In the genomic region with DNA sequence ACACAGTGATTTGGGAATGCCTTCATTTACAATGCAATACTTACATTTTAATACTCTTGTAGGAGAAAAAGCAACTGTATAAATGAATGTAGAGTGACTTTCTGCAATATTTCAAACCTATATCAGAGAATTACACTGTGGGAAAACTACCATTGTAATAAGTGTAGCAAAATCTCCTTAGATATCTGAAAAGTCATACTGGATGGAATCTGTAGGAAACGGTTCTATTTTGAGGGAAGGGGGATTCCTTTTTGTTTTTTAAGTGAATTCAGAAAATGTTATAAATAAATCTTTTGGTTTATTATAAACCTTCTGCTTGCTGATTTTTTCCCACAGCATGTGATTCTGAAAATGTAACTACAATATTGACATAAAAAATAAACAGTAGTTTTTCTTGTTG, we compare ENCODE assay signal across 11 cellular contexts. TPM values are rescaled to one million over a fixed set of nuclear protein-coding genes. Genes with fewer than 3 reads are reported as not detected.
DNase-seq lines count a peak whose midpoint lies in the region; TF ChIP-seq lines count a peak whose summit lies in the region.
"Had no signal": no experiment of that assay in that cellular context is flagged by ENCODE, and none has a peak within 500 bp of the region (broad histone marks: within the 10 kb centered on the region; RNA-seq: fewer than 3 reads in every experiment).

No MANE protein-coding gene starts in this region.

- 92% methylated on average over 1 of the region's 1 CpG for WGBS in suprapubic skin
- 93 to 98% (median 96%) methylated on average over 1 of the region's 1 CpG for WGBS in ovary, 3 donors

- TF ChIP-seq EP300 in suprapubic skin (IDR thresholded peaks at IDR 0.05) = no peak
- no peak for TF ChIP-seq EP300 in ovary (IDR thresholded peaks at IDR 0.05)

- H3K36me3 ChIP-seq in CD8-positive, alpha-beta memory T cell (ENCODE audit: insufficient read depth, low read length) = peaks cover 44% of the 10 kb centered on the region
- peaks cover 28 to 87% of the 10 kb centered on the region in 2 donors for H3K36me3 ChIP-seq in muscle layer of duodenum (ENCODE audit: control insufficient read depth in 1 of 2, insufficient read depth in 2 of 2, low read length in 2 of 2)
- peaks cover 53% of the 10 kb centered on the region for H3K36me3 ChIP-seq in suprapubic skin
- H3K36me3 ChIP-seq in ovary = peaks cover 12% of the 10 kb centered on the region

- H3K4me3 Mint-ChIP-seq in CD8-positive, alpha-beta memory T cell = no peak overlapping the region
- H3K4me3 Mint-ChIP-seq: CD4-positive, CD25-positive, alpha-beta regulatory T cell had no signal

- H3K27ac ChIP-seq in CD8-positive, alpha-beta memory T cell (ENCODE audit: low read depth, low read length) = no peak overlapping the region
- H3K27ac ChIP-seq in coronary artery (no peak overlapping the region), muscle layer of duodenum (ENCODE audit: low read length) (no peak overlapping the region), suprapubic skin (no peak overlapping the region), ovary (no peak overlapping the region)

- H3K4me1 Mint-ChIP-seq in CD8-positive, alpha-beta memory T cell = no peaks in the 10 kb centered on the region
- H3K4me1 Mint-ChIP-seq: CD4-positive, CD25-positive, alpha-beta regulatory T cell had no signal

- peaks cover 58 to 98% (median 97%) of the 10 kb centered on the region in 5 donors for H3K9me3 Mint-ChIP-seq in CD8-positive, alpha-beta memory T cell

- peak overlapping the region; percentile 18 for H3K4me3 ChIP-seq in CD8-positive, alpha-beta memory T cell (ENCODE audit: low read length)
- H3K4me3 ChIP-seq in coronary artery (peak overlapping the region; percentile 32), muscle layer of duodenum (ENCODE audit: low read depth in 1 of 2, low read length in 2 of 2) (peak overlapping the region; percentile 17 to 63), suprapubic skin (no peak overlapping the region), ovary (no peak overlapping the region)
- H3K4me3 ChIP-seq: GM12878, HAP-1 had no signal

- H3K4me1 ChIP-seq in CD8-positive, alpha-beta memory T cell (ENCODE audit: insufficient read depth, low read length) = no peaks in the 10 kb centered on the region
- H3K4me1 ChIP-seq in muscle layer of duodenum (ENCODE audit: control insufficient read depth in 1 of 2, insufficient read depth in 2 of 2, low read length in 2 of 2) = no peaks in the 10 kb centered on the region
- no peaks in the 10 kb centered on the region for H3K4me1 ChIP-seq in suprapubic skin
- no peaks in the 10 kb centered on the region for H3K4me1 ChIP-seq in ovary (ENCODE audit: insufficient read depth)
- H3K4me1 ChIP-seq: HAP-1 had no signal

- TF ChIP-seq POLR2A in suprapubic skin (IDR thresholded peaks at IDR 0.05) (no peak), ovary (IDR thresholded peaks at IDR 0.05) (no peak)

- no peaks in the 10 kb centered on the region for H3K27me3 ChIP-seq in CD8-positive, alpha-beta memory T cell (ENCODE audit: insufficient read depth, low read length, poor library complexity, severe bottlenecking)
- H3K27me3 ChIP-seq in muscle layer of duodenum (ENCODE audit: low read depth, low read length) (no peaks in the 10 kb centered on the region), suprapubic skin (no peaks in the 10 kb centered on the region), ovary (no peaks in the 10 kb centered on the region)

- H3K27ac Mint-ChIP-seq in CD8-positive, alpha-beta memory T cell = no peak overlapping the region
- H3K27ac Mint-ChIP-seq: CD4-positive, CD25-positive, alpha-beta regulatory T cell had no signal

- H3K27me3 Mint-ChIP-seq in CD8-positive, alpha-beta memory T cell = peaks cover 0 to 1% of the 10 kb centered on the region in 2 donors
- H3K27me3 Mint-ChIP-seq: CD4-positive, CD25-positive, alpha-beta regulatory T cell had no signal

- no peak for DNase-seq in CD8-positive, alpha-beta memory T cell
- DNase-seq in coronary artery (ENCODE audit: low spot score) = no peak
- no peak for DNase-seq in HK-2 (ENCODE audit: unreplicated experiment)
- DNase-seq in head of caudate nucleus = no peak
- DNase-seq in suprapubic skin (ENCODE audit: low spot score in 2 of 2) = no peak
- no peak for DNase-seq in ovary
- DNase-seq: CD4-positive, CD25-positive, alpha-beta regulatory T cell; DMS79 had no signal

- TF ChIP-seq CTCF in coronary artery (IDR thresholded peaks at IDR 0.05) = no peak
- TF ChIP-seq CTCF in suprapubic skin (IDR thresholded peaks at IDR 0.05) = no peak
- no peak for TF ChIP-seq CTCF in ovary (IDR thresholded peaks at IDR 0.05)

- CTCF ChIA-PET in CD8-positive, alpha-beta memory T cell (lab: Charles Lee) = no interaction called here

- peaks cover 85% of the 10 kb centered on the region for H3K9me3 ChIP-seq in CD8-positive, alpha-beta memory T cell (ENCODE audit: low read length)
- H3K9me3 ChIP-seq in muscle layer of duodenum (ENCODE audit: control insufficient read depth in 1 of 2, low read length in 2 of 2) = peaks cover 74 to 93% of the 10 kb centered on the region in 2 donors
- H3K9me3 ChIP-seq in suprapubic skin = peaks cover 95% of the 10 kb centered on the region
- peaks cover 58 to 60% of the 10 kb centered on the region in 2 donors for H3K9me3 ChIP-seq in ovary

- POLR2A ChIA-PET in CD8-positive, alpha-beta memory T cell (lab: Charles Lee) = no interaction called here

- peaks cover 25 to 87% (median 82%) of the 10 kb centered on the region in 3 donors for H3K36me3 Mint-ChIP-seq in CD8-positive, alpha-beta memory T cell

- intact Hi-C loops in head of caudate nucleus (cut with DNase I) = no loop called here
- intact Hi-C loops in ovary (cut with DNase I) = no loop called here

RNA-seq across cellular contexts. Expression of gene ZNF891, which starts 23.0 kb away (rescaled TPM):
- total RNA-seq in CD8-positive, alpha-beta memory T cell = 1 to 10 TPM; 2.0 to 2.1 TPM
- 0.69 TPM for polyA plus RNA-seq in CD8-positive, alpha-beta memory T cell
- 1 to 10 TPM; 1.4 to 4.6 (median 3.2) TPM for total RNA-seq in suprapubic skin
- total RNA-seq in ovary = 1 to 10 TPM; 4.1 to 5.5 (median 4.7) TPM
- 1 to 10 TPM; 1.2 to 2.9 TPM for polyA plus RNA-seq in ovary

RNA-seq across cellular contexts. Expression of gene ZNF10, which starts 23.3 kb away (rescaled TPM):
- 1 to 10 TPM; 4.5 to 5.6 TPM for total RNA-seq in CD8-positive, alpha-beta memory T cell
- polyA plus RNA-seq in CD8-positive, alpha-beta memory T cell = 13.6 TPM
- total RNA-seq in suprapubic skin (10 to 100 TPM in 1 of 4 donors, 1 to 10 TPM in 3; 5.2 to 11.6 (median 9.1) TPM), ovary (10 to 100 TPM; 13.6 to 38.8 (median 22.0) TPM)
- 10 to 100 TPM in 1 of 2 donors, 1 to 10 TPM in 1; 9.6 to 10.4 TPM for polyA plus RNA-seq in ovary

RNA-seq across cellular contexts. Expression of gene ZNF140, which starts 26.4 kb away (rescaled TPM):
- total RNA-seq in CD8-positive, alpha-beta memory T cell = 10 to 100 TPM; 13.5 to 14.8 TPM
- 21.3 TPM for polyA plus RNA-seq in CD8-positive, alpha-beta memory T cell
- total RNA-seq in suprapubic skin = 10 to 100 TPM in 3 of 4 donors, 1 to 10 TPM in 1; 7.4 to 17.9 (median 12.2) TPM
- total RNA-seq in ovary = 10 to 100 TPM; 17.8 to 26.3 (median 19.9) TPM
- polyA plus RNA-seq in ovary = 10 to 100 TPM; 21.1 to 21.5 TPM

Comparison
In these comparisons a context has a peak if more than half of its experiments do, and no peak if none do; other contexts are left out.
1. H3K4me3 ChIP-seq: peak in CD8-positive, alpha-beta memory T cell (single experiment), coronary artery (single experiment) and muscle layer of duodenum (2 of 2); none in suprapubic skin (single experiment) and ovary (single experiment).